Comparison of ENCODE assay signal across 21 cellular contexts in genomic region chr1:117523111-117523510, GRCh38.
"Had no signal": no experiment of that assay in that cellular context is flagged by ENCODE, and none has a peak within 500 bp of the region (broad histone marks: within the 10 kb centered on the region; RNA-seq: fewer than 3 reads in every experiment).

No MANE protein-coding gene starts in this region.

- H3K9me3 ChIP-seq: Peyer's patch, SJCRH30 had no signal

- DNase-seq: KBM-7, MV-4-11, NCI-H1048, NCI-H1105, NCI-H1417, NCI-H1436 treated with DMSO at 0.1 percent for 48 hours, NCI-H1694, NCI-H187 treated with DMSO at 0.1 percent for 48 hours, NCI-H2029 treated with DMSO at 0.1 percent for 48 hours, NCI-H2227 treated with DMSO at 0.1 percent for 48 hours, NCI-H524, NCI-H526 treated with DMSO at 0.1 percent for 48 hours, NCI-H748 treated with DMSO at 0.1 percent for 48 hours, PC-9, Peyer's patch, SHP77 treated with DMSO at 0.1 percent for 48 hours, SJCRH30 had no signal

- H3K4me2 ChIP-seq: PC-9 had no signal

- H3K27ac ChIP-seq: HL-60, PC-9, Peyer's patch, SJCRH30 had no signal

- H2AFZ ChIP-seq: PC-9 had no signal

- H3K4me1 ChIP-seq: Peyer's patch, SJCRH30 had no signal

- H3K27me3 ChIP-seq: Peyer's patch, SJCRH30 had no signal

- H3K4me3 ChIP-seq: PC-9, Peyer's patch, SJCRH30 had no signal

- FAIRE-seq: HTR-8/SVneo had no signal

- ATAC-seq: Right ventricle myocardium inferior, SK-N-SH treated with all-trans-retinoic acid at 6 μM for 48 hours had no signal
